ENCODE assay signal across 18 cellular contexts in the genomic region with DNA sequence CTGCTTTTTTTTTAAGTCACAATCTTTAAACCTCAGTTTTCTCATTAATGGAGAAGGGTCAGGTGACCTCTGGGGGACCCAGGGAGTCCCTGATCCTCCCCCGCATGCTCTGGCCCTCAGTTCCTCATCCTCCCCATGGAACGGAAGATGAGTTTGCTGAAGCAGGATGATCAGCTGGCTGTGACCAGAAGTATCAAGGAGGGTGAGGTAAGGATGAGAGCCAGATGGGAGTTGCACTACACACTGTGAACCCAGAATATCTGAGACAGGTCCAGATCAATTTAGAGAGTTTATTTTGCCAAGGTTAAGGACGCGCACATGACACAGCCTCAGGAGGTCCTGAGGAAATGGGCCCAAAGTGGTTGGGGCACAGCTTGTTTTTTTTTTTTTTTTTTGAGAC.
DNase-seq lines count a peak whose midpoint lies in the region; ATAC-seq and TF ChIP-seq lines count a peak whose summit lies in the region.
"Had no signal": no experiment of that assay in that cellular context is flagged by ENCODE, and none has a peak within 500 bp of the region (broad histone marks: within the 10 kb centered on the region; RNA-seq: fewer than 3 reads in every experiment).

No MANE protein-coding gene starts in this region.

- H3K4me1 ChIP-seq in NT2/D1 (ENCODE audit: insufficient read depth, insufficient read length) (peaks cover 24% of the 10 kb centered on the region), neutrophil (ENCODE audit: control insufficient read depth in 1 of 2, insufficient read depth in 1 of 2, low read depth in 1 of 2, low read length in 1 of 2) (peaks cover 69 to 75% of the 10 kb centered on the region in 2 experiments)
- H3K4me1 ChIP-seq: Peyer's patch had no signal

- H3K9me3 ChIP-seq in NT2/D1 (ENCODE audit: insufficient read depth, low read length) (no peaks in the 10 kb centered on the region), neutrophil (no peaks in the 10 kb centered on the region)
- H3K9me3 ChIP-seq: Peyer's patch, sigmoid colon had no signal

- peak overlapping the region; percentile 84 for H3K27ac ChIP-seq in neutrophil
- H3K27ac ChIP-seq: Peyer's patch had no signal

- no peak overlapping the region for H3K4me3 ChIP-seq in NT2/D1 (ENCODE audit: insufficient read length, low read depth)
- H3K4me3 ChIP-seq in neutrophil (ENCODE audit: low read depth in 1 of 2, low read length in 1 of 2): peak overlapping the region; percentile 18 to 25
- H3K4me3 ChIP-seq: Peyer's patch, sigmoid colon had no signal

- no peaks in the 10 kb centered on the region for H3K27me3 ChIP-seq in NT2/D1 (ENCODE audit: insufficient read depth, insufficient read length)
- H3K27me3 ChIP-seq in neutrophil: no peaks in the 10 kb centered on the region
- H3K27me3 ChIP-seq: Peyer's patch, sigmoid colon had no signal

- H3K36me3 ChIP-seq in NT2/D1 (ENCODE audit: insufficient read depth, insufficient read length, low read length) (no peaks in the 10 kb centered on the region), neutrophil (no peaks in the 10 kb centered on the region)
- H3K36me3 ChIP-seq: Peyer's patch, sigmoid colon had no signal

- DNase-seq in CMK (ENCODE audit: low read depth) (peak; percentile 65), NT2/D1 (ENCODE audit: low read depth, low spot score) (no peak), globus pallidus (ENCODE audit: low spot score) (peak; percentile 32), NCI-H1092 (lab: John Stamatoyannopoulos, UW) (no peak), NCI-H2081 (lab: John Stamatoyannopoulos, UW) (no peak)
- DNase-seq: activated CD4-positive, CD25-positive, alpha-beta regulatory T cell treated with anti-CD3 and anti-CD28 coated beads, Interleukin-2, amount 50 U/mL, for 72 hours; activated naive CD4-positive, alpha-beta T cell; foreskin fibroblast; H9; mammary epithelial cell; NCI-H2029; NCI-H524 treated with DMSO at 0.1 percent for 48 hours; Peyer's patch; sigmoid colon; stimulated activated CD4-positive, alpha-beta T cell treated with anti-CD3 and anti-CD28 coated beads, Interleukin-2, amount 100 ng/mL, for 24 hours had no signal

- peak overlapping the region; percentile 42 for H3K9ac ChIP-seq in NT2/D1 (ENCODE audit: insufficient read length, low read depth)

- ATAC-seq in GM18517 (IDR thresholded peaks at IDR 0.05; ENCODE audit: unreplicated experiment) (no peak), HG02623 (IDR thresholded peaks at IDR 0.05; ENCODE audit: unreplicated experiment) (no peak)

- no peak for TF ChIP-seq CTCF in neutrophil (IDR thresholded peaks at IDR 0.05)

Comparison
In these comparisons a context has a peak if more than half of its experiments do, and no peak if none do; other contexts are left out.
1. DNase-seq: peak in CMK (single experiment) and globus pallidus (single experiment); none in NT2/D1 (single experiment), NCI-H1092 (single experiment) and NCI-H2081 (0 of 2).